ENCODE assay signal across 8 cellular contexts in genomic region chr5:140556438-140556837, GRCh38. TPM values are rescaled to one million over a fixed set of nuclear protein-coding genes. Genes with fewer than 3 reads are reported as not detected.
A peak's percentile ranks its signal among the peaks of the same experiment; 100 is the strongest.
DNase-seq lines count a peak whose midpoint lies in the region; ATAC-seq, FAIRE-seq and TF ChIP-seq lines count a peak whose summit lies in the region.

No MANE protein-coding gene starts in this region.

- H3K9me3 Mint-ChIP-seq in CD14-positive monocyte: peaks cover 0 to 2% (median 0%) of the 10 kb centered on the region in 7 donors
- no peaks in the 10 kb centered on the region for H3K9me3 Mint-ChIP-seq in naive B cell

- no peaks in the 10 kb centered on the region for H3K9me2 ChIP-seq in Loucy (replicated peaks; ENCODE audit: low read depth, low read length)

- H3K27me3 ChIP-seq in Loucy (ENCODE audit: insufficient read depth, low read length, poor library complexity, severe bottlenecking): peaks cover 5% of the 10 kb centered on the region

- H3K4me3 ChIP-seq in Loucy (ENCODE audit: low read length, poor library complexity, severe bottlenecking): peak overlapping the region; percentile 97
- H3K4me3 ChIP-seq in cardiac fibroblast (replicated peaks in 1 of 2; ENCODE audit: low read depth in 2 of 2, low read length in 2 of 2): peak overlapping the region; percentile 81 to 86

- H3K4me1 Mint-ChIP-seq in CD14-positive monocyte: peaks cover 54% of the 10 kb centered on the region
- H3K4me1 Mint-ChIP-seq in naive B cell: peaks cover 56 to 64% (median 58%) of the 10 kb centered on the region in 3 donors

- H4K20me1 ChIP-seq in Loucy (ENCODE audit: insufficient read depth, low read length, poor library complexity, severe bottlenecking): peaks cover 7% of the 10 kb centered on the region

- H3K79me2 ChIP-seq in Loucy (ENCODE audit: insufficient read depth, low read length): peaks cover 46% of the 10 kb centered on the region

- H3K36me3 Mint-ChIP-seq in CD14-positive monocyte (peaks cover 58 to 65% of the 10 kb centered on the region in 2 donors), naive B cell (no peaks in the 10 kb centered on the region)

- H3K27me3 Mint-ChIP-seq in CD14-positive monocyte (ENCODE audit: low read depth in 3 of 3): peaks cover 0 to 3% (median 0%) of the 10 kb centered on the region in 3 donors
- no peaks in the 10 kb centered on the region for H3K27me3 Mint-ChIP-seq in naive B cell

- no peaks in the 10 kb centered on the region for H3K9me3 ChIP-seq in Loucy (ENCODE audit: insufficient read depth, low read depth, low read length)

- CTCF ChIA-PET in HEK293T (lab: Yijun Ruan, JAX): no interaction called here

- ATAC-seq in naive B cell (ENCODE audit: low read depth in 2 of 2): no peak

- peak overlapping the region; percentile 86 to 96 for H3K4me3 Mint-ChIP-seq in CD14-positive monocyte
- H3K4me3 Mint-ChIP-seq in naive B cell: peak overlapping the region; percentile 87 to 96 (median 92)

- H2AFZ ChIP-seq in Loucy (ENCODE audit: low read length): 0 out of 2 replicates have a peak overlapping the region, but pooled peaks have one; percentile 20

- intact Hi-C loops in CD14-positive monocyte (cut with micrococcal nuclease): loop anchor here in 1 of 2 donors (5.0 kb wide), 1 partner anchor 46 kb away; no protein-coding TSS in a partner anchor

- POLR2A ChIA-PET in HEK293T (lab: Yijun Ruan, JAX): interaction anchor here (1.1 to 3.4 kb wide), 3 partner anchors 9 to 184 kb away, joined by 4 to 33 read pairs (median 9); partner anchors contain the start of gene EIF4EBP3

- FAIRE-seq in RCC 7860 (lab: Jason Lieb, UNC): no peak

- DNase-seq in CD14-positive monocyte (ENCODE audit: low spot score): no peak
- DNase-seq in cardiac fibroblast (ENCODE audit: low read depth in 2 of 2): peak; percentile 51 to 55
- no peak for DNase-seq in naive B cell
- no peak for DNase-seq in RCC 7860 (ENCODE audit: low spot score)
- DNase-seq in EL: no peak
- no peak for DNase-seq in HEK293T (ENCODE audit: extremely low spot score)
- no peak for DNase-seq in Ammon's horn (ENCODE audit: low spot score)

- peaks cover 42% of the 10 kb centered on the region for H3K4me1 ChIP-seq in Loucy (ENCODE audit: insufficient read depth, low read length, poor library complexity, severe bottlenecking)

- H3K4me2 ChIP-seq in Loucy (ENCODE audit: low read depth, low read length, poor library complexity, severe bottlenecking): peak overlapping the region; percentile 74

- no peak for TF ChIP-seq CTCF in CD14-positive monocyte (IDR thresholded peaks at IDR 0.05)
- no peak for TF ChIP-seq CTCF in Loucy (conservative IDR thresholded peaks at IDR 0.05; ENCODE audit: low read length)
- TF ChIP-seq CTCF in cardiac fibroblast (IDR thresholded peaks at IDR 0.05; ENCODE audit: low read depth, low read length): no peak

- peaks cover 4% of the 10 kb centered on the region; the same call in 1 of the 2 replicates for H3K36me3 ChIP-seq in Loucy (ENCODE audit: insufficient read depth, low read length)

- H3F3A ChIP-seq in Loucy (ENCODE audit: low read depth): no peaks in the 10 kb centered on the region

- peak overlapping the region; percentile 99 for H3K9ac ChIP-seq in Loucy (ENCODE audit: low read depth, low read length, poor library complexity, severe bottlenecking)

- peak overlapping the region; percentile 89 to 99 (median 98) for H3K27ac Mint-ChIP-seq in CD14-positive monocyte
- peak overlapping the region; percentile 13 to 97 (median 94) for H3K27ac Mint-ChIP-seq in naive B cell

TF ChIP-seq in HEK293T, 16 proteins besides CTCF, POLR2A, EP300 and RAD21:
- no peak for TF ChIP-seq CTBP1 (IDR thresholded peaks at IDR 0.05; ENCODE audit: borderline replicate concordance)
- no peak for TF ChIP-seq NFRKB (IDR thresholded peaks at IDR 0.05)
- no peak for TF ChIP-seq L3MBTL2 (conservative IDR thresholded peaks at IDR 0.05)
- TF ChIP-seq LEF1 (IDR thresholded peaks at IDR 0.05; ENCODE audit: borderline replicate concordance): no peak
- TF ChIP-seq ELF4 (IDR thresholded peaks at IDR 0.05): no peak
- TF ChIP-seq TARDBP (IDR thresholded peaks at IDR 0.05): no peak
- no peak for TF ChIP-seq HDGF (IDR thresholded peaks at IDR 0.05; ENCODE audit: borderline replicate concordance)
- TF ChIP-seq PKNOX1 (IDR thresholded peaks at IDR 0.05): no peak
- TF ChIP-seq SUZ12 (IDR thresholded peaks at IDR 0.05): no peak
- TF ChIP-seq SP1 (IDR thresholded peaks at IDR 0.05): no peak
- TF ChIP-seq FOXM1 (IDR thresholded peaks at IDR 0.05; ENCODE audit: borderline replicate concordance): no peak
- no peak for TF ChIP-seq BHLHE40 (IDR thresholded peaks at IDR 0.05; ENCODE audit: borderline replicate concordance)
- TF ChIP-seq ARNT (IDR thresholded peaks at IDR 0.05): no peak
- TF ChIP-seq ZNF384 (IDR thresholded peaks at IDR 0.05): no peak
- no peak for TF ChIP-seq FOXK2 (IDR thresholded peaks at IDR 0.05)
- TF ChIP-seq FOXA1 (IDR thresholded peaks at IDR 0.05): no peak
TF ChIP-seq in HEK293T: peak in this region for 0.

RNA-seq across cellular contexts. Expression of gene SRA1, which starts 0.8 kb away (rescaled TPM):
- polyA plus RNA-seq in CD14-positive monocyte (10 to 100 TPM; 72.4 to 80.8 TPM), naive B cell (ENCODE audit: low read depth in 6 of 6) (10 to 100 TPM; 26.2 to 47.0 (median 31.7) TPM)

RNA-seq across cellular contexts. Expression of gene APBB3, which starts 8.0 kb away (rescaled TPM):
- polyA plus RNA-seq in CD14-positive monocyte (1 to 10 TPM; 4.9 to 7.4 TPM), naive B cell (ENCODE audit: low read depth in 6 of 6) (1 to 10 TPM in 5 of 6 donors, not detected in 1; 6.3 to 9.0 (median 7.9) TPM)

RNA-seq across cellular contexts. Expression of gene SLC35A4, which starts 8.2 kb away (rescaled TPM):
- 10 to 100 TPM; 44.0 to 67.1 TPM for polyA plus RNA-seq in CD14-positive monocyte
- 100 to 1,000 TPM in 1 of 6 donors, 10 to 100 TPM in 5; 66.8 to 107 (median 74.6) TPM for polyA plus RNA-seq in naive B cell (ENCODE audit: low read depth in 6 of 6)

RNA-seq across cellular contexts. Expression of gene EIF4EBP3, which starts 9.0 kb away (rescaled TPM):
- polyA plus RNA-seq in CD14-positive monocyte (10 to 100 TPM; 41.9 to 46.0 TPM), naive B cell (ENCODE audit: low read depth in 6 of 6) (10 to 100 TPM; 44.5 to 90.3 (median 63.1) TPM)

Comparison
In these comparisons a context has a peak if more than half of its experiments do, and no peak if none do; other contexts are left out.
1. DNase-seq: peak in cardiac fibroblast (2 of 2); none in CD14-positive monocyte (single experiment), naive B cell (single experiment), RCC 7860 (single experiment), EL (single experiment), HEK293T (single experiment) and Ammon's horn (single experiment).